12 cellular contexts compared by ENCODE assay signal in genomic region chr10:8137272-8137680, GRCh38.
DNase-seq lines count a peak whose midpoint lies in the region; ATAC-seq and TF ChIP-seq lines count a peak whose summit lies in the region.
"Had no signal": no experiment of that assay in that cellular context is flagged by ENCODE, and none has a peak within 500 bp of the region (broad histone marks: within the 10 kb centered on the region; RNA-seq: fewer than 3 reads in every experiment).

No MANE protein-coding gene starts in this region.

- DNase-seq in RPMI7951 (ENCODE audit: low read depth) (peak; percentile 41), activated T-cell treated with anti-CD3 and anti-CD28 coated beads for 4 hours (peak; percentile 6), mucosa of descending colon (no peak), NCI-H526 treated with DMSO at 0.1 percent for 48 hours (lab: John Stamatoyannopoulos, UW) (no peak)
- peak in 2 of 3 donors; percentile 8 to 10 for DNase-seq in effector memory CD4-positive, alpha-beta T cell
- peak; percentile 42 for DNase-seq in stimulated activated naive CD4-positive, alpha-beta T cell treated with Interleukin-2 at 50 U/mL for 16 hours (lab: John Stamatoyannopoulos, UW)
- DNase-seq: activated CD4-positive, CD25-positive, alpha-beta regulatory T cell; gastrocnemius medialis; NCI-H2081 treated with DMSO at 0.1 percent for 48 hours; SJCRH30; substantia nigra had no signal

- H3K27ac ChIP-seq in effector memory CD4-positive, alpha-beta T cell (ENCODE audit: insufficient read depth, low read length, poor library complexity, severe bottlenecking), result peak overlapping the region; percentile 82
- H3K27ac ChIP-seq: gastrocnemius medialis, SJCRH30 had no signal

- ATAC-seq in mucosa of descending colon (no peak), GM21367 (IDR thresholded peaks at IDR 0.05; ENCODE audit: unreplicated experiment) (no peak)
- ATAC-seq: gastrocnemius medialis had no signal

- no peak for TF ChIP-seq CTCF in mucosa of descending colon (IDR thresholded peaks at IDR 0.05)

- H3K9me3 ChIP-seq in effector memory CD4-positive, alpha-beta T cell (ENCODE audit: control insufficient read depth, low read length), result no peaks in the 10 kb centered on the region
- H3K9me3 ChIP-seq in mucosa of descending colon, result no peaks in the 10 kb centered on the region
- H3K9me3 ChIP-seq: gastrocnemius medialis, SJCRH30 had no signal

- peaks cover 10% of the 10 kb centered on the region for H3K4me1 ChIP-seq in effector memory CD4-positive, alpha-beta T cell (ENCODE audit: control insufficient read depth, insufficient read depth, low read length, poor library complexity, severe bottlenecking)
- H3K4me1 ChIP-seq in mucosa of descending colon (ENCODE audit: low read depth), result no peaks in the 10 kb centered on the region
- H3K4me1 ChIP-seq: gastrocnemius medialis, SJCRH30 had no signal

- no peaks in the 10 kb centered on the region for H3K27me3 ChIP-seq in effector memory CD4-positive, alpha-beta T cell (replicated peaks; ENCODE audit: control insufficient read depth, insufficient read depth, low read length, poor library complexity, severe bottlenecking)
- H3K27me3 ChIP-seq: gastrocnemius medialis, SJCRH30 had no signal

- intact Hi-C loops in mucosa of descending colon (cut with DNase I, micrococcal nuclease), result no loop called here

- H3K36me3 ChIP-seq in effector memory CD4-positive, alpha-beta T cell (ENCODE audit: control insufficient read depth, insufficient read depth, low read length), result no peaks in the 10 kb centered on the region
- no peaks in the 10 kb centered on the region for H3K36me3 ChIP-seq in mucosa of descending colon (ENCODE audit: low read depth)
- H3K36me3 ChIP-seq: gastrocnemius medialis, SJCRH30 had no signal

- peak overlapping the region; percentile 53 for H3K4me3 ChIP-seq in effector memory CD4-positive, alpha-beta T cell (ENCODE audit: insufficient read depth, low read depth, low read length, poor library complexity, severe bottlenecking)
- H3K4me3 ChIP-seq in mucosa of descending colon, result no peak overlapping the region
- H3K4me3 ChIP-seq: gastrocnemius medialis, SJCRH30 had no signal

Comparison
In these comparisons a context has a peak if more than half of its experiments do, and no peak if none do; other contexts are left out.
1. DNase-seq: peak in RPMI7951 (single experiment), activated T-cell treated with anti-CD3 and anti-CD28 coated beads for 4 hours (single experiment), effector memory CD4-positive, alpha-beta T cell (2 of 3) and stimulated activated naive CD4-positive, alpha-beta T cell treated with Interleukin-2 at 50 U/mL for 16 hours (single experiment); none in mucosa of descending colon (0 of 3) and NCI-H526 treated with DMSO at 0.1 percent for 48 hours (single experiment).